35 cellular contexts compared by ENCODE assay signal in the genomic region with DNA sequence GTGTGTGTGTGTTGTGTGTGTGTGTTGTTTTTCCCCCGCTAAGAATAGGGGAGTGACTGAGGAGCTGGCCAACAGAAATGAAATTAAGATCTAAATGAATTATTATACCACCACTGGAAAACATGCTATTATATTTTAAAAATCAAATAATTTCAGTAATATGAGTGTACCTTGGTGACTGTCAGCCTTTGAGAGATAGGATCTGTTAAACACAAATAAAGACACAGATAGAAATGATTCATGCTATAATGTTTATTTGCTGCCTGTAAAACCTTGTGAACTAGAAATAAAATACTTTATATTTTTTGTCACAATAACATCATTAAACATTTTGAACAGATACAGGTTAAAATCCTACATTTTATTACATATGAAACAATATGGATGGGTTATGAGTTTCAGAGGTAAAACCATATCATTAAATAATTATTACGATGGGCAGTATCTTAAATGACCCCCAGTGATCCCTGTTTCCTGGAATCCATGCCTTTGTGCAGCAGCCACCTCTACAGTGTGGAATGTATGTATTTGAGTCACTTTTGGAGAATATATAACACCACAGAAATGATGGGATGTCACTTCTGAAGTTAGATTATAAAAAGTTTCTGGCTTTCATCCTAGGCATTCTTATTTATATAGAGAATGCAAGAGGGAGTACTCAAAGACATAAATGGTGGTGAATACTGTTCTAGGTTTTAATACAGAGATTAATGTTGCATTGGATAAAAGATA.
"Had no signal": no experiment of that assay in that cellular context is flagged by ENCODE, and none has a peak within 500 bp of the region (broad histone marks: within the 10 kb centered on the region; RNA-seq: fewer than 3 reads in every experiment).

No MANE protein-coding gene starts in this region.

- H3K4me1 Mint-ChIP-seq: activated B cell treated with CpG ODN at 0.5 μM for 24 hours; activated CD4-positive, alpha-beta T cell treated with anti-CD3 and anti-CD28 coated beads, Interleukin-2, amount 10 ng/mL, durations not matched to agents 24 days and 14 days; activated naive CD8-positive, alpha-beta T cell treated with anti-CD3 and anti-CD28 coated beads for 36 hours; activated T-helper 17 cell treated with anti-CD3 and anti-CD28 coated beads, Interleukin-2, amount 50 U/mL, for 72 hours; central memory CD8-positive, alpha-beta T cell; T-cell had no signal

- H3K36me3 ChIP-seq: adrenal gland, cardiac muscle cell had no signal

- H3K9me3 ChIP-seq: adrenal gland had no signal

- H3K27me3 Mint-ChIP-seq: activated B cell treated with CpG ODN at 0.5 μM for 24 hours; activated CD4-positive, alpha-beta memory T cell treated with anti-CD3 and anti-CD28 coated beads for 36 hours; activated CD4-positive, alpha-beta T cell treated with anti-CD3 and anti-CD28 coated beads, Interleukin-2, amount 10 ng/mL, durations not matched to agents 24 days and 14 days; activated CD8-positive, alpha-beta T cell treated with anti-CD3 and anti-CD28 coated beads for 36 hours; activated naive CD8-positive, alpha-beta T cell treated with anti-CD3 and anti-CD28 coated beads for 36 hours; activated T-helper 17 cell treated with anti-CD3 and anti-CD28 coated beads, Interleukin-2, amount 50 U/mL, for 72 hours; brain; central memory CD8-positive, alpha-beta T cell; T-cell had no signal

- H3K27me3 ChIP-seq: adrenal gland, cardiac muscle cell had no signal

- H3K4me1 ChIP-seq: adrenal gland had no signal

- H3K4me3 Mint-ChIP-seq: activated B cell treated with CpG ODN at 0.5 μM for 24 hours; activated CD4-positive, alpha-beta memory T cell treated with anti-CD3 and anti-CD28 coated beads for 36 hours; activated CD4-positive, alpha-beta T cell treated with anti-CD3 and anti-CD28 coated beads, Interleukin-2, amount 10 ng/mL, durations not matched to agents 24 days and 14 days; activated CD8-positive, alpha-beta T cell treated with anti-CD3 and anti-CD28 coated beads for 36 hours; activated naive CD4-positive, alpha-beta T cell treated with anti-CD3 and anti-CD28 coated beads for 36 hours; activated naive CD8-positive, alpha-beta T cell treated with anti-CD3 and anti-CD28 coated beads for 36 hours; activated T-cell treated with anti-CD3 and anti-CD28 coated beads, Interleukin-2, amount 50 U/mL, for 4 hours; activated T-cell treated with anti-CD3 and anti-CD28 coated beads, Interleukin-2, amount 50 U/mL, for 72 hours; activated T-helper 1 cell treated with anti-CD3 and anti-CD28 coated beads, Interleukin-12 subunit alpha, Interleukin-12 subunit beta, Interleukin-2, Interleukin-4 antibody, amounts not matched to agents 30 ng/mL and 10 ng/mL and 1 ng/mL, durations not matched to agents 14 hours and 24 hours and 36 hours; activated T-helper 17 cell treated with anti-CD3 and anti-CD28 coated beads, Interleukin-2, amount 50 U/mL, for 72 hours; brain; central memory CD8-positive, alpha-beta T cell; T-cell; T-helper 2 cell treated with Interferon-gamma antibody and Interleukin-4, amounts not matched to agents 5 μg/mL and 100 μg/mL, for 36 hours had no signal

- ATAC-seq: activated CD8-positive, alpha-beta T cell treated with anti-CD3 and anti-CD28 coated beads for 36 hours; activated naive CD4-positive, alpha-beta T cell treated with anti-CD3 and anti-CD28 coated beads, Interleukin-2, amount 50 U/mL, for 72 hours; activated T-cell treated with anti-CD3 and anti-CD28 coated beads, Interleukin-2, amount 50 U/mL, for 4 hours; activated T-cell treated with anti-CD3 and anti-CD28 coated beads, Interleukin-2, amount 50 U/mL, for 72 hours; activated T-helper 17 cell treated with anti-CD3 and anti-CD28 coated beads, Interleukin-2, amount 50 U/mL, for 72 hours; T-cell had no signal

- H3K27ac Mint-ChIP-seq: activated B cell treated with CpG ODN at 0.5 μM for 24 hours; activated CD4-positive, alpha-beta memory T cell treated with anti-CD3 and anti-CD28 coated beads for 36 hours; activated CD4-positive, alpha-beta T cell treated with anti-CD3 and anti-CD28 coated beads, Interleukin-2, amount 10 ng/mL, durations not matched to agents 24 days and 14 days; activated CD8-positive, alpha-beta T cell treated with anti-CD3 and anti-CD28 coated beads for 36 hours; activated naive CD4-positive, alpha-beta T cell treated with anti-CD3 and anti-CD28 coated beads for 36 hours; activated naive CD4-positive, alpha-beta T cell treated with anti-CD3 and anti-CD28 coated beads, Interleukin-2, amount 50 U/mL, for 72 hours; activated naive CD8-positive, alpha-beta T cell treated with anti-CD3 and anti-CD28 coated beads for 36 hours; activated T-helper 1 cell treated with anti-CD3 and anti-CD28 coated beads, Interleukin-12 subunit alpha, Interleukin-12 subunit beta, Interleukin-2, Interleukin-4 antibody, amounts not matched to agents 30 ng/mL and 10 ng/mL and 1 ng/mL, durations not matched to agents 14 hours and 24 hours and 36 hours; activated T-helper 17 cell treated with anti-CD3 and anti-CD28 coated beads, Interleukin-2, amount 50 U/mL, for 72 hours; brain; T-cell; T-helper 2 cell treated with Interferon-gamma antibody and Interleukin-4, amounts not matched to agents 5 μg/mL and 100 μg/mL, for 36 hours had no signal

- H3K36me3 Mint-ChIP-seq: activated CD4-positive, alpha-beta memory T cell treated with anti-CD3 and anti-CD28 coated beads for 36 hours; activated naive CD4-positive, alpha-beta T cell treated with anti-CD3 and anti-CD28 coated beads, Interleukin-2, amount 50 U/mL, for 72 hours; activated naive CD8-positive, alpha-beta T cell treated with anti-CD3 and anti-CD28 coated beads for 36 hours; brain; T-cell had no signal

- H3K27ac ChIP-seq: adrenal gland, cardiac muscle cell, VCaP had no signal

- DNase-seq: activated B cell treated with CpG ODN at 0.5 μM for 24 hours; activated CD4-positive, alpha-beta memory T cell treated with anti-CD3 and anti-CD28 coated beads for 36 hours; activated CD4-positive, alpha-beta T cell treated with anti-CD3 and anti-CD28 coated beads for 4 hours; activated CD4-positive, alpha-beta T cell treated with anti-CD3 and anti-CD28 coated beads, Interleukin-2, amount 10 ng/mL, durations not matched to agents 24 days and 14 days; activated CD4-positive, alpha-beta T cell treated with anti-CD3 and anti-CD28 coated beads, Interleukin-2, amount 50 U/mL, for 1 hour; activated CD4-positive, alpha-beta T cell treated with anti-CD3 and anti-CD28 coated beads, Interleukin-2, amount 50 U/mL, for 4 hours; activated CD4-positive, CD25-positive, alpha-beta regulatory T cell treated with anti-CD3 and anti-CD28 coated beads, Interleukin-2, amount 50 U/mL, for 72 hours; activated CD8-positive, alpha-beta memory T cell treated with anti-CD3 and anti-CD28 coated beads, Interleukin-2, amount 50 U/mL, for 4 hours; activated CD8-positive, alpha-beta T cell treated with anti-CD3 and anti-CD28 coated beads for 36 hours; activated effector memory CD4-positive, alpha-beta T cell treated with anti-CD3 and anti-CD28 coated beads, Interleukin-2, amount 50 U/mL, for 16 hours; activated gamma-delta T cell treated with Interleukin-2 at 50 U/mL for 16 hours; activated naive CD4-positive, alpha-beta T cell; activated naive CD4-positive, alpha-beta T cell treated with anti-CD3 and anti-CD28 coated beads for 36 hours; activated naive CD4-positive, alpha-beta T cell treated with anti-CD3 and anti-CD28 coated beads, Interleukin-2, amount 50 U/mL, for 16 hours; activated naive CD8-positive, alpha-beta T cell treated with anti-CD3 and anti-CD28 coated beads for 36 hours; activated T-cell treated with anti-CD3 and anti-CD28 coated beads for 4 hours; activated T-cell treated with anti-CD3 and anti-CD28 coated beads, Interleukin-2, amount 50 U/mL, for 1 hour; activated T-cell treated with anti-CD3 and anti-CD28 coated beads, Interleukin-2, amount 50 U/mL, for 4 hours; activated T-cell treated with anti-CD3 and anti-CD28 coated beads, Interleukin-2, amount 50 U/mL, for 72 hours; adrenal gland; amniotic stem cell; aorta; caudate nucleus; cerebellar nuclear complex; T-cell; T-helper 2 cell; T-helper 9 cell had no signal

- H3K4me3 ChIP-seq: adrenal gland, cardiac muscle cell had no signal
